Comparison of ENCODE assay signal across 22 cellular contexts in genomic region chr3:105364113-105364512, GRCh38. TPM values are rescaled to one million over a fixed set of nuclear protein-coding genes. Genes with fewer than 3 reads are reported as not detected.
DNase-seq lines count a peak whose midpoint lies in the region; ATAC-seq, FAIRE-seq and TF ChIP-seq lines count a peak whose summit lies in the region.
"Had no signal": no experiment of that assay in that cellular context is flagged by ENCODE, and none has a peak within 500 bp of the region (broad histone marks: within the 10 kb centered on the region; RNA-seq: fewer than 3 reads in every experiment).

No MANE protein-coding gene starts in this region.

- POLR2A ChIA-PET in A549 (lab: Yijun Ruan, JAX) = no interaction called here
- POLR2A ChIA-PET in CD4-positive, alpha-beta memory T cell (lab: Charles Lee; ENCODE audit: partially characterized antibody) = no interaction called here

- no peak for DNase-seq in A549 (ENCODE audit: low read depth in 1 of 2, low spot score in 1 of 2)
- peak; percentile 82 for DNase-seq in M059J (ENCODE audit: low read depth)
- DNase-seq in astrocyte (ENCODE audit: low read depth) = peak; percentile 68
- peak; percentile 61 for DNase-seq in glomerular visceral epithelial cell (ENCODE audit: extremely low spot score)
- DNase-seq in G401 (ENCODE audit: low spot score) = no peak
- no peak for DNase-seq in GM10266 (ENCODE audit: extremely low spot score)
- no peak for DNase-seq in CD4-positive, alpha-beta memory T cell
- no peak for DNase-seq in activated T-cell treated with anti-CD3 and anti-CD28 coated beads, Interleukin-2, amount 50 U/mL, for 72 hours
- DNase-seq: activated CD4-positive, alpha-beta T cell treated with anti-CD3 and anti-CD28 coated beads for 1 hour; activated CD8-positive, alpha-beta memory T cell treated with anti-CD3 and anti-CD28 coated beads, Interleukin-2, amount 50 U/mL, for 48 hours; activated naive CD4-positive, alpha-beta T cell treated with anti-CD3 and anti-CD28 coated beads for 36 hours; midbrain; MM.1S; NCI-H2081 treated with DMSO at 0.1 percent for 48 hours; NCI-H774; transverse colon had no signal

- H3K9ac ChIP-seq in astrocyte (ENCODE audit: low read length) = peak overlapping the region; percentile 90

- H3K4me1 Mint-ChIP-seq in astrocyte (ENCODE audit: low read depth, unreplicated experiment) = peaks cover 40% of the 10 kb centered on the region
- H3K4me1 Mint-ChIP-seq in CD4-positive, alpha-beta memory T cell = peaks cover 8 to 40% (median 22%) of the 10 kb centered on the region in 4 donors
- H3K4me1 Mint-ChIP-seq in activated T-cell treated with anti-CD3 and anti-CD28 coated beads, Interleukin-2, amount 50 U/mL, for 72 hours (ENCODE audit: low read depth) = peaks cover 26% of the 10 kb centered on the region

- H3K9me3 Mint-ChIP-seq in astrocyte (ENCODE audit: unreplicated experiment) = no peaks in the 10 kb centered on the region
- peaks cover 0 to 5% (median 0%) of the 10 kb centered on the region in 8 donors for H3K9me3 Mint-ChIP-seq in CD4-positive, alpha-beta memory T cell
- no peaks in the 10 kb centered on the region for H3K9me3 Mint-ChIP-seq in activated T-cell treated with anti-CD3 and anti-CD28 coated beads, Interleukin-2, amount 50 U/mL, for 72 hours
- H3K9me3 Mint-ChIP-seq: activated naive CD4-positive, alpha-beta T cell treated with anti-CD3 and anti-CD28 coated beads for 36 hours; central memory CD8-positive, alpha-beta T cell; T-helper 2 cell treated with Interferon-gamma antibody and Interleukin-4, amounts not matched to agents 5 μg/mL and 100 μg/mL, for 36 hours had no signal

- H3K27me3 ChIP-seq in astrocyte (ENCODE audit: insufficient read depth, low read length) = no peaks in the 10 kb centered on the region
- H3K27me3 ChIP-seq in CD4-positive, alpha-beta memory T cell (ENCODE audit: insufficient read depth, low read length) = no peaks in the 10 kb centered on the region

- no peak for TF ChIP-seq EP300 in A549 (IDR thresholded peaks at IDR 0.05)

- H3K36me3 Mint-ChIP-seq in astrocyte (ENCODE audit: low read depth, unreplicated experiment) = peaks cover 3% of the 10 kb centered on the region
- H3K36me3 Mint-ChIP-seq in CD4-positive, alpha-beta memory T cell = peaks cover 0 to 18% of the 10 kb centered on the region in 2 donors
- peaks cover 2 to 3% of the 10 kb centered on the region in 2 donors for H3K36me3 Mint-ChIP-seq in activated T-cell treated with anti-CD3 and anti-CD28 coated beads, Interleukin-2, amount 50 U/mL, for 72 hours (ENCODE audit: insufficient read depth in 2 of 2)

- H3K4me2 ChIP-seq in A549 = peak overlapping the region; percentile 90
- H3K4me2 ChIP-seq in astrocyte (ENCODE audit: low read length) = peak overlapping the region; percentile 94

- ATAC-seq in A549 = no peak
- no peak for ATAC-seq in activated T-cell treated with anti-CD3 and anti-CD28 coated beads, Interleukin-2, amount 50 U/mL, for 72 hours (replicated peaks in 1 of 2)

- H3K9me3 ChIP-seq in A549 (no peaks in the 10 kb centered on the region), astrocyte (ENCODE audit: insufficient read depth, low read depth, low read length) (no peaks in the 10 kb centered on the region)
- H3K9me3 ChIP-seq in CD4-positive, alpha-beta memory T cell (ENCODE audit: control insufficient read depth in 1 of 2, low read length in 2 of 2) = no peaks in the 10 kb centered on the region
- H3K9me3 ChIP-seq: neutrophil, transverse colon had no signal

- FAIRE-seq in A549 (lab: Jason Lieb, UNC) (peak; percentile 72), astrocyte (lab: Jason Lieb, UNC) (peak; percentile 9)
- FAIRE-seq: GM12892, H1, islet of Langerhans had no signal

- H3K27ac ChIP-seq in A549 (peak overlapping the region; percentile 89 to 91), astrocyte (ENCODE audit: low read depth, low read length) (peak overlapping the region; percentile 95)
- no peak overlapping the region for H3K27ac ChIP-seq in CD4-positive, alpha-beta memory T cell (ENCODE audit: low read depth, low read length)
- H3K27ac ChIP-seq: neutrophil, transverse colon had no signal

- TF ChIP-seq RAD21 in A549 (conservative IDR thresholded peaks at IDR 0.05 in 1 of 2, IDR thresholded peaks at IDR 0.05 in 1 of 2) = no peak

- H3K4me1 ChIP-seq in A549 (peaks cover 51% of the 10 kb centered on the region), astrocyte (ENCODE audit: insufficient read depth, low read length) (peaks cover 44% of the 10 kb centered on the region)
- H3K4me1 ChIP-seq in CD4-positive, alpha-beta memory T cell (ENCODE audit: insufficient read depth, low read length) = peaks cover 21% of the 10 kb centered on the region

- no peaks in the 10 kb centered on the region for H3K27me3 Mint-ChIP-seq in astrocyte (ENCODE audit: low read depth, unreplicated experiment)
- peaks cover 7 to 22% of the 10 kb centered on the region in 2 donors for H3K27me3 Mint-ChIP-seq in CD4-positive, alpha-beta memory T cell
- H3K27me3 Mint-ChIP-seq in activated T-cell treated with anti-CD3 and anti-CD28 coated beads, Interleukin-2, amount 50 U/mL, for 72 hours (ENCODE audit: low read depth) = peaks cover 28% of the 10 kb centered on the region
- H3K27me3 Mint-ChIP-seq: central memory CD8-positive, alpha-beta T cell had no signal

- 49% methylated on average over 5 of the region's 5 CpGs for WGBS in A549 (ENCODE audit: missing lambda C conversion rate)

- in situ Hi-C loops in G401 (cut with HindIII; ENCODE audit: low sequenced_read_pairs) = no loop called here

- peak overlapping the region; percentile 37 for H3K4me3 Mint-ChIP-seq in astrocyte (ENCODE audit: unreplicated experiment)
- H3K4me3 Mint-ChIP-seq in CD4-positive, alpha-beta memory T cell = no peak overlapping the region
- H3K4me3 Mint-ChIP-seq in activated T-cell treated with anti-CD3 and anti-CD28 coated beads, Interleukin-2, amount 50 U/mL, for 72 hours = no peak overlapping the region
- H3K4me3 Mint-ChIP-seq: activated naive CD4-positive, alpha-beta T cell treated with anti-CD3 and anti-CD28 coated beads for 36 hours; central memory CD8-positive, alpha-beta T cell had no signal

- no peaks in the 10 kb centered on the region for H4K20me1 ChIP-seq in astrocyte (ENCODE audit: insufficient read depth, low read length)

- intact Hi-C loops in CD4-positive, alpha-beta memory T cell (cut with micrococcal nuclease) = no loop called here

- H3K4me3 ChIP-seq in A549 = peak overlapping the region; percentile 88; the same call in 1 of the 3 replicates
- H3K4me3 ChIP-seq in astrocyte (ENCODE audit: insufficient read depth, low read depth, low read length) = no peak overlapping the region
- no peak overlapping the region for H3K4me3 ChIP-seq in CD4-positive, alpha-beta memory T cell (ENCODE audit: low read length in 2 of 2)
- H3K4me3 ChIP-seq: transverse colon had no signal

- TF ChIP-seq CTCF in A549 (IDR thresholded peaks at IDR 0.05) = no peak
- TF ChIP-seq CTCF in astrocyte (IDR thresholded peaks at IDR 0.05; ENCODE audit: insufficient read depth, low read depth, low read length) = no peak
- no peak for TF ChIP-seq CTCF in GM10266 (IDR thresholded peaks at IDR 0.05; ENCODE audit: control insufficient read depth, insufficient read depth, low read depth, missing control alignments)

- H3K36me3 ChIP-seq in astrocyte (ENCODE audit: insufficient read depth, low read length) = no peaks in the 10 kb centered on the region
- no peaks in the 10 kb centered on the region for H3K36me3 ChIP-seq in CD4-positive, alpha-beta memory T cell (ENCODE audit: insufficient read depth, low read length)
- H3K36me3 ChIP-seq: neutrophil, transverse colon had no signal

- CTCF ChIA-PET in A549 (lab: Yijun Ruan, JAX) = interaction anchor here (0.6 kb wide), 1 partner anchor 289 kb away, joined by 3 read pairs; no protein-coding TSS in a partner anchor
- CTCF ChIA-PET in CD4-positive, alpha-beta memory T cell (lab: Charles Lee; ENCODE audit: partially characterized antibody) = interaction anchor here (0.7 kb wide), 1 partner anchor 8 kb away, joined by 3 read pairs; no protein-coding TSS in a partner anchor

- peaks cover 24% of the 10 kb centered on the region for H3K79me2 ChIP-seq in astrocyte (ENCODE audit: insufficient read depth, low read length)

- peak overlapping the region; percentile 98 for H3K27ac Mint-ChIP-seq in astrocyte (ENCODE audit: unreplicated experiment)
- H3K27ac Mint-ChIP-seq in CD4-positive, alpha-beta memory T cell = no peak overlapping the region
- no peak overlapping the region for H3K27ac Mint-ChIP-seq in activated T-cell treated with anti-CD3 and anti-CD28 coated beads, Interleukin-2, amount 50 U/mL, for 72 hours
- H3K27ac Mint-ChIP-seq: activated naive CD4-positive, alpha-beta T cell treated with anti-CD3 and anti-CD28 coated beads for 36 hours; T-helper 2 cell treated with Interferon-gamma antibody and Interleukin-4, amounts not matched to agents 5 μg/mL and 100 μg/mL, for 36 hours had no signal

- H2AFZ ChIP-seq in astrocyte (ENCODE audit: low read depth, low read length) = no peak overlapping the region

- TF ChIP-seq POLR2A in A549 (IDR thresholded peaks at IDR 0.05; ENCODE audit: low read length) = no peak

TF ChIP-seq in A549, 52 proteins besides CTCF, POLR2A, EP300 and RAD21 (continues in another document):
- TF ChIP-seq JUN (IDR thresholded peaks at IDR 0.05) (no peak), JUNB (IDR thresholded peaks at IDR 0.05) (peak; percentile 34; the same call in 1 of the 2 replicates), PBX3 (IDR thresholded peaks at IDR 0.05) (no peak), SMC3 (IDR thresholded peaks at IDR 0.05) (no peak), FOSL2 (IDR thresholded peaks at IDR 0.05) (peak; percentile 19; the same call in 1 of the 2 replicates), FOSL2 (CRISPR knock-in tag; IDR thresholded peaks at IDR 0.05) (peak; percentile 57)

RNA-seq across cellular contexts. Expression of gene ALCAM, which starts 2.6 kb away (rescaled TPM):
- polyA plus RNA-seq in A549 (2011; rRNA removed) = 145 and 170 TPM in 2 replicates
- 15.0 and 15.4 TPM in 2 replicates for polyA plus RNA-seq in A549 (2012; cell fraction: cytosol; rRNA removed)
- 17.2 and 18.6 TPM in 2 replicates for polyA plus RNA-seq in A549 (2012; cell fraction: nucleus; rRNA removed)
- polyA plus RNA-seq in A549 (2017; fragmentation: RNase III; extraction: RNeasy Plus Mini Kit Qiagen cat#74134 plus additional on column Dnase treatment) = 53.1 to 57.1 TPM (median 54.2 TPM) in 3 replicates
- 67.2 and 68.7 TPM in 2 replicates for polyA minus RNA-seq in A549 (2011; rRNA and poly(A)+ RNA removed)
- total RNA-seq in M059J (2014; rRNA removed; shearing (Covaris generic)) = 176 and 223 TPM in 2 replicates
- total RNA-seq in astrocyte = 137 and 154 TPM in 2 replicates
- total RNA-seq in G401 (2014; rRNA removed; shearing (Covaris generic)) = 0.24 and 0.49 TPM in 2 replicates
- 10 to 100 TPM; 10.3 to 10.6 TPM for total RNA-seq in CD4-positive, alpha-beta memory T cell
- polyA plus RNA-seq in CD4-positive, alpha-beta memory T cell = 1 to 10 TPM; 5.5 to 6.8 TPM
- 10 to 100 TPM; 19.4 to 22.0 TPM for total RNA-seq in activated T-cell treated with anti-CD3 and anti-CD28 coated beads, Interleukin-2, amount 50 U/mL, for 72 hours

Comparison
In these comparisons a context has a peak if more than half of its experiments do, and no peak if none do; other contexts are left out.
1. DNase-seq: peak in M059J (single experiment), astrocyte (single experiment) and glomerular visceral epithelial cell (single experiment); none in A549 (0 of 2), G401 (single experiment), GM10266 (single experiment), CD4-positive, alpha-beta memory T cell (0 of 5) and activated T-cell treated with anti-CD3 and anti-CD28 coated beads, Interleukin-2, amount 50 U/mL, for 72 hours (0 of 2).